In genomic region chr3:172557515-172558220, GRCh38 we compare ENCODE assay signal across 1 cellular context.
TF ChIP-seq lines count a peak whose summit lies in the region.

No MANE protein-coding gene starts in this region.

TF ChIP-seq in IMR-90, 13 proteins besides CTCF, POLR2A, EP300 and RAD21:
- TF ChIP-seq MAZ (IDR thresholded peaks at IDR 0.05; ENCODE audit: borderline replicate concordance, low read depth, low read length) (no peak), CEBPB (IDR thresholded peaks at IDR 0.05; ENCODE audit: low read depth, low read length) (0 out of 2 replicates have a peak, but pooled peaks have one; percentile 12), BHLHE40 (IDR thresholded peaks at IDR 0.05; ENCODE audit: low read depth, low read length) (no peak), SMC3 (IDR thresholded peaks at IDR 0.05; ENCODE audit: low read depth, low read length) (no peak), NFE2L2 (IDR thresholded peaks at IDR 0.05; ENCODE audit: low read depth, low read length) (no peak), MAFK (IDR thresholded peaks at IDR 0.05; ENCODE audit: low read depth, low read length) (no peak), RCOR1 (IDR thresholded peaks at IDR 0.05; ENCODE audit: insufficient replicate concordance, low read length) (no peak)
- TF ChIP-seq, protein P1, sequence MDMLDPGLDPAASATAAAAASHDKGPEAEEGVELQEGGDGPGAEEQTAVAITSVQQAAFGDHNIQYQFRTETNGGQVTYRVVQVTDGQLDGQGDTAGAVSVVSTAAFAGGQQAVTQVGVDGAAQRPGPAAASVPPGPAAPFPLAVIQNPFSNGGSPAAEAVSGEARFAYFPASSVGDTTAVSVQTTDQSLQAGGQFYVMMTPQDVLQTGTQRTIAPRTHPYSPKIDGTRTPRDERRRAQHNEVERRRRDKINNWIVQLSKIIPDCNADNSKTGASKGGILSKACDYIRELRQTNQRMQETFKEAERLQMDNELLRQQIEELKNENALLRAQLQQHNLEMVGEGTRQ (IDR thresholded peaks at IDR 0.05; ENCODE audit: low read depth, low read length) = no peak
